Comparison of ENCODE assay signal across 15 cellular contexts in genomic region chr1:219782311-219782710, GRCh38.
DNase-seq lines count a peak whose midpoint lies in the region; ATAC-seq and TF ChIP-seq lines count a peak whose summit lies in the region.
"Had no signal": no experiment of that assay in that cellular context is flagged by ENCODE, and none has a peak within 500 bp of the region (broad histone marks: within the 10 kb centered on the region; RNA-seq: fewer than 3 reads in every experiment).

No MANE protein-coding gene starts in this region.

- H3K9me3 Mint-ChIP-seq in H9: no peaks in the 10 kb centered on the region

- H2AFZ ChIP-seq in Karpas-422 (ENCODE audit: low read length): no peak overlapping the region
- no peak overlapping the region for H2AFZ ChIP-seq in H9 (ENCODE audit: low read length)
- H2AFZ ChIP-seq: GM23248 had no signal

- no peaks in the 10 kb centered on the region for H3K36me3 ChIP-seq in Karpas-422 (ENCODE audit: insufficient read depth, low read length)
- no peaks in the 10 kb centered on the region for H3K36me3 ChIP-seq in stomach

- peak overlapping the region; percentile 24 for H3K4me2 ChIP-seq in Karpas-422 (ENCODE audit: low read depth, low read length, poor library complexity, severe bottlenecking)
- no peak overlapping the region for H3K4me2 ChIP-seq in H9 (ENCODE audit: insufficient read depth, insufficient read length, low read length)

- no peak overlapping the region for H3K27ac ChIP-seq in Karpas-422 (ENCODE audit: low read length)
- H3K27ac ChIP-seq in stomach: no peak overlapping the region
- H3K27ac ChIP-seq in H9 (ENCODE audit: insufficient read length, low read depth, low read length): no peak overlapping the region
- H3K27ac ChIP-seq: C4-2B, GM23248 had no signal

- H3K14ac ChIP-seq in H9 (ENCODE audit: insufficient read depth, low read length): no peak overlapping the region

- H2BK120ac ChIP-seq in H9 (ENCODE audit: low read depth, low read length, poor library complexity, severe bottlenecking): no peak overlapping the region

- ATAC-seq in left lobe of liver: peak; percentile 37

- H3K79me2 ChIP-seq in Karpas-422 (ENCODE audit: low read length): no peaks in the 10 kb centered on the region
- H3K79me2 ChIP-seq in H9 (ENCODE audit: insufficient read depth, low read length): no peaks in the 10 kb centered on the region

- DNase-seq in D341Med (ENCODE audit: low spot score): peak; percentile 84
- peak; percentile 41 for DNase-seq in Karpas-422
- DNase-seq in NCI-H82 treated with DMSO at 0.1 percent for 48 hours (lab: John Stamatoyannopoulos, UW; ENCODE audit: unreplicated experiment): peak; percentile 93
- no peak for DNase-seq in left lobe of liver (ENCODE audit: low spot score)
- DNase-seq in stomach: no peak
- DNase-seq in activated T-cell treated with anti-CD3 and anti-CD28 coated beads, Interleukin-2, amount 50 U/mL, for 1 hour: no peak
- DNase-seq in H9: no peak
- DNase-seq: CD4-positive, alpha-beta memory T cell; COR-L47; DMS53; GM23248; H7 had no signal

- no peak for TF ChIP-seq POLR2A in stomach (IDR thresholded peaks at IDR 0.05)

- TF ChIP-seq EP300 in stomach (IDR thresholded peaks at IDR 0.05): no peak

- no peak overlapping the region for H3K4me3 Mint-ChIP-seq in H9
- H3K4me3 Mint-ChIP-seq: B cell; CD4-positive, alpha-beta memory T cell; IgD-negative memory B cell had no signal

- H3K36me3 Mint-ChIP-seq in H9 (ENCODE audit: insufficient read depth in 1 of 3, low read depth in 3 of 3): no peaks in the 10 kb centered on the region
- H3K36me3 Mint-ChIP-seq: CD4-positive, alpha-beta memory T cell; IgD-negative memory B cell had no signal

- H3K27me3 ChIP-seq in Karpas-422 (ENCODE audit: low read length) (no peaks in the 10 kb centered on the region), stomach (no peaks in the 10 kb centered on the region), H9 (ENCODE audit: insufficient read depth, low read length) (no peaks in the 10 kb centered on the region)

- no peak overlapping the region for H2BK5ac ChIP-seq in H9 (ENCODE audit: insufficient read length, low read length)

- no peak overlapping the region for H3T11ph ChIP-seq in H9 (ENCODE audit: low read length)

- no peaks in the 10 kb centered on the region for H3K79me1 ChIP-seq in H9 (ENCODE audit: insufficient read depth, low read depth, low read length, poor library complexity, severe bottlenecking)

- H3K18ac ChIP-seq in H9 (ENCODE audit: insufficient read length, low read depth, low read length): no peak overlapping the region

- H3K23me2 ChIP-seq in H9 (ENCODE audit: insufficient read length, low read depth, low read length, poor library complexity, severe bottlenecking): no peaks in the 10 kb centered on the region

- H3K56ac ChIP-seq in H9 (ENCODE audit: insufficient read length, low read depth, low read length): no peak overlapping the region

- H2BK20ac ChIP-seq in H9 (ENCODE audit: low read depth, low read length, poor library complexity, severe bottlenecking): no peak overlapping the region

- peaks cover 10% of the 10 kb centered on the region for H3K4me1 ChIP-seq in Karpas-422 (ENCODE audit: low read length)
- H3K4me1 ChIP-seq in stomach: peaks cover 0 to 8% (median 0%) of the 10 kb centered on the region in 4 donors
- no peaks in the 10 kb centered on the region for H3K4me1 ChIP-seq in H9 (ENCODE audit: insufficient read depth, low read length)

- H4K8ac ChIP-seq in H9 (replicated peaks; ENCODE audit: insufficient read length, low read depth, low read length): no peak overlapping the region

- no peaks in the 10 kb centered on the region for H4K20me1 ChIP-seq in Karpas-422 (ENCODE audit: insufficient read depth, low read depth, low read length)
- no peaks in the 10 kb centered on the region for H4K20me1 ChIP-seq in H9 (ENCODE audit: control insufficient read depth, insufficient read depth, insufficient read length)

- no peak overlapping the region for H3K23ac ChIP-seq in H9 (ENCODE audit: insufficient read length, low read depth, low read length)

- 52 to 66% (median 65%) methylated on average over 4 of the region's 4 CpGs for WGBS in stomach, 5 donors
- WGBS in H9 (ENCODE audit: extremely low coverage, insufficient read length, low lambda C conversion rate): no CpG with 5 or more reads among the region's 4 CpGs

- no peak overlapping the region for H4K91ac ChIP-seq in H9 (ENCODE audit: insufficient read length, low read depth, low read length)

- H4K5ac ChIP-seq in H9 (ENCODE audit: insufficient read length, low read depth, low read length): no peak overlapping the region

- H3K4me3 ChIP-seq in Karpas-422 (ENCODE audit: low read length) (no peak overlapping the region), stomach (no peak overlapping the region)
- H3K4me3 ChIP-seq: GM23248 had no signal

- no peak for TF ChIP-seq CTCF in stomach (IDR thresholded peaks at IDR 0.05)
- TF ChIP-seq CTCF in H9 (conservative IDR thresholded peaks at IDR 0.05): no peak

- intact Hi-C loops in stomach (cut with DNase I; ENCODE audit: low total_unique reads): no loop called here

- no peaks in the 10 kb centered on the region for H3K27me3 Mint-ChIP-seq in H9 (ENCODE audit: low read depth)
- H3K27me3 Mint-ChIP-seq: CD4-positive, alpha-beta memory T cell had no signal

- H2BK15ac ChIP-seq in H9 (ENCODE audit: low read depth, low read length): no peak overlapping the region

- H2AK5ac ChIP-seq in H9 (ENCODE audit: insufficient read length, low read length): no peak overlapping the region

- H3K4me1 Mint-ChIP-seq in H9: peaks cover 7 to 10% of the 10 kb centered on the region in 2 experiments; a peak in 3 of 4 replicates
- H3K4me1 Mint-ChIP-seq: B cell; CD4-positive, alpha-beta memory T cell had no signal

- no peaks in the 10 kb centered on the region for H3K9me2 ChIP-seq in Karpas-422 (replicated peaks; ENCODE audit: insufficient read depth, low read length)

- H3K27ac Mint-ChIP-seq in H9: no peak overlapping the region
- H3K27ac Mint-ChIP-seq: B cell; CD4-positive, alpha-beta memory T cell; IgD-negative memory B cell had no signal

- no peak overlapping the region for H2BK12ac ChIP-seq in H9 (ENCODE audit: insufficient read length, low read depth, low read length)

- H3K9me3 ChIP-seq in Karpas-422 (ENCODE audit: low read length) (no peaks in the 10 kb centered on the region), stomach (no peaks in the 10 kb centered on the region), H9 (ENCODE audit: control insufficient read depth, low read depth, low read length) (no peaks in the 10 kb centered on the region)

- H3K4ac ChIP-seq in H9 (ENCODE audit: low read depth, low read length): no peak overlapping the region

- H3K9ac ChIP-seq in Karpas-422 (ENCODE audit: low read length): no peak overlapping the region
- no peak overlapping the region for H3K9ac ChIP-seq in H9 (ENCODE audit: extremely low read depth, insufficient read length, low read length)
- H3K9ac ChIP-seq: GM23248 had no signal

Comparison
In these comparisons a context has a peak if more than half of its experiments do, and no peak if none do; other contexts are left out.
1. DNase-seq: peak in D341Med (single experiment), Karpas-422 (single experiment) and NCI-H82 treated with DMSO at 0.1 percent for 48 hours (single experiment); none in left lobe of liver (single experiment), stomach (single experiment), activated T-cell treated with anti-CD3 and anti-CD28 coated beads, Interleukin-2, amount 50 U/mL, for 1 hour (single experiment) and H9 (single experiment).